8 cellular contexts compared by ENCODE assay signal in genomic region chr12:11719678-11720099, GRCh38.
A peak's percentile ranks its signal among the peaks of the same experiment; 100 is the strongest.
DNase-seq lines count a peak whose midpoint lies in the region; ATAC-seq, FAIRE-seq and TF ChIP-seq lines count a peak whose summit lies in the region.

No MANE protein-coding gene starts in this region.

- H2AFZ ChIP-seq in HepG2 (ENCODE audit: low read length), result no peak overlapping the region

- no peak for TF ChIP-seq POLR2A in HepG2 (IDR thresholded peaks at IDR 0.05; ENCODE audit: insufficient read depth in 1 of 2, low read depth in 2 of 2, low read length in 2 of 2)

- CTCF ChIA-PET in HepG2 (lab: Yijun Ruan, JAX; ENCODE audit: low intra/inter-chr PET ratio, low total read pairs), result no interaction called here

- ATAC-seq in HepG2, result no peak
- ATAC-seq in HG03159 (IDR thresholded peaks at IDR 0.05; ENCODE audit: unreplicated experiment), result no peak
- ATAC-seq in HG02798 (IDR thresholded peaks at IDR 0.05; ENCODE audit: poor library complexity, unreplicated experiment), result no peak

- H3K27ac ChIP-seq in liver (ENCODE audit: low read depth in 1 of 2, low read length in 2 of 2) (peak overlapping the region in 1 of 2 donors; percentile 6), HepG2 (ENCODE audit: extremely low read length, insufficient read depth, low read length) (no peak overlapping the region), rectal smooth muscle tissue (ENCODE audit: low read depth, low read length) (peak overlapping the region; percentile 82)

- H3K4me3 ChIP-seq in liver (ENCODE audit: low read depth in 1 of 3, low read length in 3 of 3) (no peak overlapping the region), HepG2 (replicated peaks in 1 of 3; ENCODE audit: insufficient read depth in 1 of 3, low read depth in 2 of 3, low read length in 3 of 3) (no peak overlapping the region), rectal smooth muscle tissue (ENCODE audit: low read length) (peak overlapping the region; percentile 17)

- POLR2A ChIA-PET in HepG2 (lab: Yijun Ruan, JAX), result no interaction called here

- no peak for DNase-seq in HepG2 (ENCODE audit: low spot score)
- DNase-seq in activated T-cell treated with anti-CD3 and anti-CD28 coated beads for 48 hours (ENCODE audit: low read depth), result peak; percentile 52
- DNase-seq in foreskin melanocyte, result peak; percentile 92
- no peak for DNase-seq in OCI-M1 (lab: John Stamatoyannopoulos, UW)

- H3K27me3 ChIP-seq in liver (ENCODE audit: control insufficient read depth in 4 of 4, insufficient read depth in 4 of 4, low read length in 3 of 4) (no peaks in the 10 kb centered on the region), HepG2 (ENCODE audit: control insufficient read depth in 1 of 2, insufficient read depth in 2 of 2, low read length in 2 of 2) (no peaks in the 10 kb centered on the region), rectal smooth muscle tissue (ENCODE audit: control insufficient read depth, insufficient read depth, low read length) (no peaks in the 10 kb centered on the region)

- no peaks in the 10 kb centered on the region for H4K20me1 ChIP-seq in HepG2 (ENCODE audit: insufficient read depth, low read length)

- no peak for TF ChIP-seq CTCF in liver (IDR thresholded peaks at IDR 0.05; ENCODE audit: low read depth, low read length, missing input control)
- no peak for TF ChIP-seq CTCF in HepG2 (CRISPR knock-in tag; IDR thresholded peaks at IDR 0.05)

- intact Hi-C loops in HepG2 (cut with micrococcal nuclease; ENCODE audit: unreplicated experiment), result no loop called here

- no peak for FAIRE-seq in HepG2 (lab: Jason Lieb, UNC)

- H3K4me1 ChIP-seq in liver (ENCODE audit: control insufficient read depth in 4 of 4, insufficient read depth in 4 of 4, low read length in 3 of 4) (peaks cover 11 to 32% (median 17%) of the 10 kb centered on the region in 4 donors), HepG2 (ENCODE audit: insufficient read depth, low read length) (peaks cover 32% of the 10 kb centered on the region), rectal smooth muscle tissue (ENCODE audit: control insufficient read depth, insufficient read depth, low read length) (peaks cover 31% of the 10 kb centered on the region)

- H3K4me2 ChIP-seq in HepG2 (ENCODE audit: low read depth, low read length), result no peak overlapping the region

- no peak for TF ChIP-seq EP300 in HepG2 (IDR thresholded peaks at IDR 0.05; ENCODE audit: low read depth in 2 of 2, low read length in 2 of 2)
- TF ChIP-seq EP300 in HepG2 (CRISPR knock-in tag; IDR thresholded peaks at IDR 0.05; ENCODE audit: borderline replicate concordance), result no peak

- no TSS peak for BruUV-seq in HepG2 (replicated peaks; lab: Mats Ljungman, UMichigan)

- TF ChIP-seq RAD21 in liver (IDR thresholded peaks at IDR 0.05), result peak in 1 of 2 donors; percentile 10
- TF ChIP-seq RAD21 in HepG2 (CRISPR knock-in tag; IDR thresholded peaks at IDR 0.05), result no peak

- in situ Hi-C loops in HepG2 (cut with HindIII; ENCODE audit: extremely low pct_ligation_motif_present, low pct_unique_long_range_greater_than_20kb), result no loop called here

- H3K36me3 ChIP-seq in liver (ENCODE audit: control insufficient read depth in 4 of 4, insufficient read depth in 3 of 4, low read depth in 1 of 4, low read length in 3 of 4) (no peaks in the 10 kb centered on the region), HepG2 (replicated peaks in 1 of 2; ENCODE audit: control insufficient read depth in 1 of 2, insufficient read depth in 2 of 2, low read length in 2 of 2) (no peaks in the 10 kb centered on the region), rectal smooth muscle tissue (ENCODE audit: control insufficient read depth, insufficient read depth, low read length) (no peaks in the 10 kb centered on the region)

- WGBS in liver, result 66% methylated on average over 10 of the region's 10 CpGs
- WGBS in HepG2 (ENCODE audit: low lambda C conversion rate), result 92% methylated on average over 10 of the region's 10 CpGs

- H3K79me2 ChIP-seq in HepG2 (ENCODE audit: insufficient read depth, low read length), result no peaks in the 10 kb centered on the region

- H3K9ac ChIP-seq in liver (ENCODE audit: low read depth in 1 of 2, low read length in 2 of 2) (no peak overlapping the region), HepG2 (ENCODE audit: insufficient read depth, low read depth, low read length) (no peak overlapping the region), rectal smooth muscle tissue (ENCODE audit: low read length) (no peak overlapping the region)

- H3K9me3 ChIP-seq in liver (ENCODE audit: control insufficient read depth in 4 of 4, low read length in 3 of 4) (no peaks in the 10 kb centered on the region), HepG2 (ENCODE audit: low read length) (no peaks in the 10 kb centered on the region)

TF ChIP-seq in liver, 16 proteins besides CTCF, POLR2A, EP300 and RAD21:
- TF ChIP-seq NR2F2 (IDR thresholded peaks at IDR 0.05), result no peak
- TF ChIP-seq EGR1 (IDR thresholded peaks at IDR 0.05; ENCODE audit: low read depth in 2 of 2), result peak in 1 of 2 donors; percentile 49
- TF ChIP-seq HNF4G (IDR thresholded peaks at IDR 0.05), result no peak
- TF ChIP-seq ATF3 (IDR thresholded peaks at IDR 0.05), result no peak
- TF ChIP-seq MAX (IDR thresholded peaks at IDR 0.05), result peak; percentile 59
- TF ChIP-seq JUND (IDR thresholded peaks at IDR 0.05), result no peak
- no peak for TF ChIP-seq FOXA2 (IDR thresholded peaks at IDR 0.05)

TF ChIP-seq in HepG2, 621 proteins besides CTCF, POLR2A, EP300 and RAD21:
- TF ChIP-seq SOX6 (IDR thresholded peaks at IDR 0.05) (no peak), SOX6 (CRISPR knock-in tag; IDR thresholded peaks at IDR 0.05) (no peak), MLLT10 (CRISPR knock-in tag; IDR thresholded peaks at IDR 0.05) (no peak), ZBTB46 (CRISPR knock-in tag; IDR thresholded peaks at IDR 0.05; ENCODE audit: borderline replicate concordance) (no peak), TMF1 (CRISPR knock-in tag; IDR thresholded peaks at IDR 0.05; ENCODE audit: low read depth) (no peak), ZNF280D (CRISPR knock-in tag; IDR thresholded peaks at IDR 0.05) (no peak), ZNF776 (CRISPR knock-in tag; IDR thresholded peaks at IDR 0.05) (no peak), NCOA2 (CRISPR knock-in tag; IDR thresholded peaks at IDR 0.05) (no peak), ZNF577 (CRISPR knock-in tag; IDR thresholded peaks at IDR 0.05; ENCODE audit: borderline replicate concordance, low read depth) (no peak), ZSCAN12 (CRISPR knock-in tag; IDR thresholded peaks at IDR 0.05) (no peak), TOPORS (CRISPR knock-in tag; IDR thresholded peaks at IDR 0.05) (no peak)

Comparison
In these comparisons a context has a peak if more than half of its experiments do, and no peak if none do; other contexts are left out.
1. DNase-seq: peak in activated T-cell treated with anti-CD3 and anti-CD28 coated beads for 48 hours (single experiment) and foreskin melanocyte (single experiment); none in HepG2 (single experiment) and OCI-M1 (single experiment).